In the genomic region with DNA sequence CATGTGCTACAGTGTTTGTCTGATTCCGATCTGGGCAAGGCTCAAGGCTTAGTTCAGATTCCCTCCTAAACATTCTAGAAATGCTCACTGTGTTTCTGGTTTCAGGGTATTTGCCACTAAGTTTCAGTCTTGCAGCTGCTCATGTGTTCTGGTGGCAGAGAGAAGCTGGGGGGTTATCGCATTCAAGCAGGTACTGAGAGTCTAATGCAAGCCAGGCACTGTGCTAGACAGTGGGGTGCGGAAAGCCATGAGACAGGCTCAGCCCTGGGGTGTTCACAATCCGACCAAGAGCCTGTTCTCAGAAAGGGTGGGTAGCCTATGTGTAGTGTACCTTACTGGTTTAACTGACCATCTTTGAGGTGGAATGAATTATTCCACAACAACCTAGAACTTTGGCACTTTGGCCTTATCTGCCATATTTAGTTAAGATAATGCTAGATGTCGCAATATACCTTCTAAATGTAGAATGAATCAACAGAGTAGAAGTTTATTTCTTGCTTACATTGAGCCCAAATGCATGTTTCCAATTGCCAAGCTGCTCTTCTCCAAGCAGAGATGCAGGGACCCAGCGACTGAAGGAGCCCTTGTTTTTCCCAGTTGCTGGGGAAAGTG, we compare ENCODE assay signal across 17 cellular contexts.
"Had no signal": no experiment of that assay in that cellular context is flagged by ENCODE, and none has a peak within 500 bp of the region (broad histone marks: within the 10 kb centered on the region; RNA-seq: fewer than 3 reads in every experiment).

No MANE protein-coding gene starts in this region.

- H3K9me3 ChIP-seq: colonic mucosa, gastrocnemius medialis, psoas muscle, upper lobe of right lung had no signal

- H3K27ac ChIP-seq: cardiac muscle cell, colonic mucosa, gastrocnemius medialis, psoas muscle, upper lobe of right lung, VCaP had no signal

- FAIRE-seq: astrocyte, endothelial cell of umbilical vein, kidney had no signal

- H3K4me3 ChIP-seq: cardiac muscle cell, colonic mucosa, gastrocnemius medialis, lung, psoas muscle, upper lobe of right lung had no signal

- H3K36me3 Mint-ChIP-seq: natural killer cell treated with Interleukin-12 subunit alpha and Interleukin-12 subunit beta and Interleukin-15 and Interleukin-18, amount 100 ng/mL, for 72 hours had no signal

- ATAC-seq: gastrocnemius medialis; natural killer cell treated with Interleukin-12 subunit alpha and Interleukin-12 subunit beta and Interleukin-15 and Interleukin-18, amount 100 ng/mL, for 72 hours; psoas muscle; upper lobe of right lung had no signal

- H3K27me3 ChIP-seq: cardiac muscle cell, colonic mucosa, gastrocnemius medialis, upper lobe of right lung had no signal

- H3K4me1 Mint-ChIP-seq: activated CD4-positive, alpha-beta memory T cell treated with anti-CD3 and anti-CD28 coated beads, Interleukin-2, amount 10 ng/mL, durations not matched to agents 7 days and 5 days had no signal

- DNase-seq: activated CD4-positive, alpha-beta memory T cell treated with anti-CD3 and anti-CD28 coated beads, Interleukin-2, amount 10 ng/mL, durations not matched to agents 7 days and 5 days; activated T-cell treated with anti-CD3 and anti-CD28 coated beads, Interleukin-2, amount 50 U/mL, for 48 hours; colonic mucosa; gastrocnemius medialis; kidney; psoas muscle; stimulated activated CD4-positive, alpha-beta T cell treated with anti-CD3 and anti-CD28 coated beads, Interleukin-4, amount 100 ng/mL, for 1 hour; stimulated activated CD8-positive, alpha-beta memory T cell treated with anti-CD3 and anti-CD28 coated beads, Interleukin-4, amount 100 ng/mL, for 48 hours; T-helper 9 cell; upper lobe of right lung had no signal

- H3K9me3 Mint-ChIP-seq: activated CD4-positive, alpha-beta memory T cell treated with anti-CD3 and anti-CD28 coated beads, Interleukin-2, amount 10 ng/mL, durations not matched to agents 7 days and 5 days; natural killer cell treated with Interleukin-12 subunit alpha and Interleukin-12 subunit beta and Interleukin-15 and Interleukin-18, amount 100 ng/mL, for 72 hours; stimulated activated naive CD8-positive, alpha-beta T cell treated with anti-CD3 and anti-CD28 coated beads, Interleukin-15, Interleukin-2, amounts not matched to agents 100 ng/mL and 50 ng/mL, for 24 hours had no signal

- H3K4me1 ChIP-seq: colonic mucosa, gastrocnemius medialis, psoas muscle, upper lobe of right lung had no signal

- H3K36me3 ChIP-seq: cardiac muscle cell, colonic mucosa, gastrocnemius medialis, upper lobe of right lung had no signal

- H3K27ac Mint-ChIP-seq: activated CD4-positive, alpha-beta memory T cell treated with anti-CD3 and anti-CD28 coated beads, Interleukin-2, amount 10 ng/mL, durations not matched to agents 7 days and 5 days; natural killer cell treated with Interleukin-12 subunit alpha and Interleukin-12 subunit beta and Interleukin-15 and Interleukin-18, amount 100 ng/mL, for 72 hours; stimulated activated naive CD8-positive, alpha-beta T cell treated with anti-CD3 and anti-CD28 coated beads, Interleukin-15, Interleukin-2, amounts not matched to agents 100 ng/mL and 50 ng/mL, for 24 hours had no signal

- H3K4me3 Mint-ChIP-seq: activated CD4-positive, alpha-beta memory T cell treated with anti-CD3 and anti-CD28 coated beads, Interleukin-2, amount 10 ng/mL, durations not matched to agents 7 days and 5 days; natural killer cell treated with Interleukin-12 subunit alpha and Interleukin-12 subunit beta and Interleukin-15 and Interleukin-18, amount 100 ng/mL, for 72 hours; stimulated activated naive CD8-positive, alpha-beta T cell treated with anti-CD3 and anti-CD28 coated beads, Interleukin-15, Interleukin-2, amounts not matched to agents 100 ng/mL and 50 ng/mL, for 24 hours had no signal
